1 cellular context compared by ENCODE assay signal in the genomic region with DNA sequence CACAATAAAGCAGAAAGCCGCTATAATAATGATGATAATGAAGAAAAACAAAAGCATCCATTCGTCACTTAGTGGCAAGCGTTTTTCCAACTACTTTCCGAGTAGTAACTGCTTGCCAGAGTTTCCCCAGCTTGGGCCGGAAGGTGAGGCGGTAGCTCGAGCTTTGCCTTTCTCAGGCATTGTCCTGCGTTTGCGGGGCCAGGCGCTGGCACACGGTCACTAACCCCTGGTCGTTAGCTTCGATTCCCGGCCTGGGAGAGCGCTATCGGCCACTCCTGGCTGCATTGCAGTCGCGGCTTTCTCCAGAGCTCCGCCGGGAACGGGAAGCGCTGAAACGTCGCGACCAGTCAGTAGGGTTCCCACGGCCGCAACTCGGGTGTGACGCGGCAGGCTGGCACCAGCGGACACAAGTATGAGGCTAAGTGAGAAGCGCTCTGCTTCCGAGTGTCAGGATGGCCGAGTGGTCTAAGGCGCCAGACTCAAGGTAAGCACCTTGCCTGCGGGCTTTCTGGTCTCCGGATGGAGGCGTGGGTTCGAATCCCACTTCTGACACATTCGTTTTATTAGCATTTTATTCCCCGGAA.
TF ChIP-seq lines count a peak whose summit lies in the region.

No MANE protein-coding gene starts in this region.

TF ChIP-seq in H1, 55 proteins besides CTCF, POLR2A, EP300 and RAD21:
- no peak for TF ChIP-seq TAF1 (IDR thresholded peaks at IDR 0.05; ENCODE audit: low read depth, low read length)
- TF ChIP-seq CTBP2 (IDR thresholded peaks at IDR 0.05; ENCODE audit: borderline replicate concordance, insufficient read depth, insufficient read length, low read length): no peak
- peak; percentile 60; the same call in 1 of the 2 replicates for TF ChIP-seq BRCA1 (IDR thresholded peaks at IDR 0.05; ENCODE audit: low read depth, low read length)
- TF ChIP-seq ASH2L (IDR thresholded peaks at IDR 0.05; ENCODE audit: low read length): peak; percentile 99
- no peak for TF ChIP-seq SP2 (IDR thresholded peaks at IDR 0.05; ENCODE audit: low read length)
- peak; percentile 91 for TF ChIP-seq CREB1 (IDR thresholded peaks at IDR 0.05)
- TF ChIP-seq YY1 (IDR thresholded peaks at IDR 0.05; ENCODE audit: low read depth, low read length): no peak; the same call in 1 of the 2 replicates
- no peak for TF ChIP-seq POU5F1 (IDR thresholded peaks at IDR 0.05; ENCODE audit: low read depth, low read length)
- peak; percentile 47; the same call in 1 of the 2 replicates for TF ChIP-seq NRF1 (IDR thresholded peaks at IDR 0.05; ENCODE audit: low read depth, low read length)
- no peak for TF ChIP-seq EZH2 (IDR thresholded peaks at IDR 0.05; ENCODE audit: low read depth, low read length, severe bottlenecking)
- no peak for TF ChIP-seq JUN (IDR thresholded peaks at IDR 0.05; ENCODE audit: low read depth, low read length)
- TF ChIP-seq, protein P1, sequence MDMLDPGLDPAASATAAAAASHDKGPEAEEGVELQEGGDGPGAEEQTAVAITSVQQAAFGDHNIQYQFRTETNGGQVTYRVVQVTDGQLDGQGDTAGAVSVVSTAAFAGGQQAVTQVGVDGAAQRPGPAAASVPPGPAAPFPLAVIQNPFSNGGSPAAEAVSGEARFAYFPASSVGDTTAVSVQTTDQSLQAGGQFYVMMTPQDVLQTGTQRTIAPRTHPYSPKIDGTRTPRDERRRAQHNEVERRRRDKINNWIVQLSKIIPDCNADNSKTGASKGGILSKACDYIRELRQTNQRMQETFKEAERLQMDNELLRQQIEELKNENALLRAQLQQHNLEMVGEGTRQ (IDR thresholded peaks at IDR 0.05; ENCODE audit: low read length): no peak
- TF ChIP-seq KDM4A (IDR thresholded peaks at IDR 0.05; ENCODE audit: low read depth, low read length, severe bottlenecking): peak; percentile 23
- TF ChIP-seq ATF2 (IDR thresholded peaks at IDR 0.05; ENCODE audit: low read length): no peak; the same call in 1 of the 2 replicates
- peak; percentile 14; the same call in 1 of the 2 replicates for TF ChIP-seq POLR2AphosphoS5 (IDR thresholded peaks at IDR 0.05; ENCODE audit: low read depth, low read length)
- TF ChIP-seq NANOG (IDR thresholded peaks at IDR 0.05; ENCODE audit: insufficient read depth, low read depth, low read length, poor library complexity, severe bottlenecking): peak; percentile 31
- TF ChIP-seq TEAD4 (IDR thresholded peaks at IDR 0.05; ENCODE audit: low read depth, low read length): peak; percentile 78
- TF ChIP-seq FOSL1 (IDR thresholded peaks at IDR 0.05; ENCODE audit: insufficient read depth, low read depth, low read length): no peak
- TF ChIP-seq RFX5 (IDR thresholded peaks at IDR 0.05; ENCODE audit: borderline replicate concordance, low read depth, low read length): peak; percentile 18; the same call in 1 of the 2 replicates
- TF ChIP-seq, protein P2, sequence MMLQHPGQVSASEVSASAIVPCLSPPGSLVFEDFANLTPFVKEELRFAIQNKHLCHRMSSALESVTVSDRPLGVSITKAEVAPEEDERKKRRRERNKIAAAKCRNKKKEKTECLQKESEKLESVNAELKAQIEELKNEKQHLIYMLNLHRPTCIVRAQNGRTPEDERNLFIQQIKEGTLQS (IDR thresholded peaks at IDR 0.05; ENCODE audit: insufficient read depth, low read depth, low read length): no peak
- TF ChIP-seq TCF12 (IDR thresholded peaks at IDR 0.05; ENCODE audit: low read depth, low read length): no peak
- TF ChIP-seq, protein P3, sequence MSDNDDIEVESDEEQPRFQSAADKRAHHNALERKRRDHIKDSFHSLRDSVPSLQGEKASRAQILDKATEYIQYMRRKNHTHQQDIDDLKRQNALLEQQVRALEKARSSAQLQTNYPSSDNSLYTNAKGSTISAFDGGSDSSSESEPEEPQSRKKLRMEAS (IDR thresholded peaks at IDR 0.05): no peak
- peak in 1 of 2 experiments; percentile 75; a peak in 1 of 4 replicates for TF ChIP-seq HDAC2 (IDR thresholded peaks at IDR 0.05; ENCODE audit: borderline replicate concordance in 1 of 2, low read depth in 2 of 2, low read length in 2 of 2)
- TF ChIP-seq CEBPB (IDR thresholded peaks at IDR 0.05; ENCODE audit: low read depth, low read length): peak; percentile 66
- no peak for TF ChIP-seq SP1 (IDR thresholded peaks at IDR 0.05; ENCODE audit: low read depth, low read length)
- TF ChIP-seq SIRT6 (IDR thresholded peaks at IDR 0.05; ENCODE audit: low read length): no peak
- no peak for TF ChIP-seq TAF7 (optimal IDR thresholded peaks at IDR 0.05; ENCODE audit: borderline replicate concordance, low read depth, low read length)
- TF ChIP-seq PHF8 (conservative IDR thresholded peaks at IDR 0.05; ENCODE audit: low read depth, low read length): peak; percentile 48; the same call in 1 of the 2 replicates
- TF ChIP-seq TBP (IDR thresholded peaks at IDR 0.05; ENCODE audit: low read depth, low read length): peak; percentile 97
- no peak for TF ChIP-seq RXRA (IDR thresholded peaks at IDR 0.05; ENCODE audit: insufficient read depth, low read depth, low read length)
- TF ChIP-seq SAP30 (IDR thresholded peaks at IDR 0.05; ENCODE audit: insufficient read depth, insufficient replicate concordance, low read length): no peak
- no peak for TF ChIP-seq CBX8 (IDR thresholded peaks at IDR 0.05; ENCODE audit: borderline replicate concordance, low read depth, low read length)
- TF ChIP-seq SIN3A (conservative IDR thresholded peaks at IDR 0.05 in 1 of 2, IDR thresholded peaks at IDR 0.05 in 1 of 2; ENCODE audit: low read depth in 1 of 2, low read length in 2 of 2): peak in 1 of 2 experiments; percentile 83; a peak in 1 of 4 replicates
- TF ChIP-seq HDAC6 (IDR thresholded peaks at IDR 0.05; ENCODE audit: low read depth, low read length): no peak
- TF ChIP-seq E2F6 (IDR thresholded peaks at IDR 0.05): no peak
- no peak for TF ChIP-seq GTF2F1 (IDR thresholded peaks at IDR 0.05; ENCODE audit: borderline replicate concordance, low read depth, low read length)
- peak; percentile 82; the same call in 1 of the 2 replicates for TF ChIP-seq MAFK (IDR thresholded peaks at IDR 0.05; ENCODE audit: low read depth, low read length)
- TF ChIP-seq ZNF274 (IDR thresholded peaks at IDR 0.05; ENCODE audit: borderline replicate concordance, extremely low read depth, low read length): no peak
- TF ChIP-seq, protein P4, sequence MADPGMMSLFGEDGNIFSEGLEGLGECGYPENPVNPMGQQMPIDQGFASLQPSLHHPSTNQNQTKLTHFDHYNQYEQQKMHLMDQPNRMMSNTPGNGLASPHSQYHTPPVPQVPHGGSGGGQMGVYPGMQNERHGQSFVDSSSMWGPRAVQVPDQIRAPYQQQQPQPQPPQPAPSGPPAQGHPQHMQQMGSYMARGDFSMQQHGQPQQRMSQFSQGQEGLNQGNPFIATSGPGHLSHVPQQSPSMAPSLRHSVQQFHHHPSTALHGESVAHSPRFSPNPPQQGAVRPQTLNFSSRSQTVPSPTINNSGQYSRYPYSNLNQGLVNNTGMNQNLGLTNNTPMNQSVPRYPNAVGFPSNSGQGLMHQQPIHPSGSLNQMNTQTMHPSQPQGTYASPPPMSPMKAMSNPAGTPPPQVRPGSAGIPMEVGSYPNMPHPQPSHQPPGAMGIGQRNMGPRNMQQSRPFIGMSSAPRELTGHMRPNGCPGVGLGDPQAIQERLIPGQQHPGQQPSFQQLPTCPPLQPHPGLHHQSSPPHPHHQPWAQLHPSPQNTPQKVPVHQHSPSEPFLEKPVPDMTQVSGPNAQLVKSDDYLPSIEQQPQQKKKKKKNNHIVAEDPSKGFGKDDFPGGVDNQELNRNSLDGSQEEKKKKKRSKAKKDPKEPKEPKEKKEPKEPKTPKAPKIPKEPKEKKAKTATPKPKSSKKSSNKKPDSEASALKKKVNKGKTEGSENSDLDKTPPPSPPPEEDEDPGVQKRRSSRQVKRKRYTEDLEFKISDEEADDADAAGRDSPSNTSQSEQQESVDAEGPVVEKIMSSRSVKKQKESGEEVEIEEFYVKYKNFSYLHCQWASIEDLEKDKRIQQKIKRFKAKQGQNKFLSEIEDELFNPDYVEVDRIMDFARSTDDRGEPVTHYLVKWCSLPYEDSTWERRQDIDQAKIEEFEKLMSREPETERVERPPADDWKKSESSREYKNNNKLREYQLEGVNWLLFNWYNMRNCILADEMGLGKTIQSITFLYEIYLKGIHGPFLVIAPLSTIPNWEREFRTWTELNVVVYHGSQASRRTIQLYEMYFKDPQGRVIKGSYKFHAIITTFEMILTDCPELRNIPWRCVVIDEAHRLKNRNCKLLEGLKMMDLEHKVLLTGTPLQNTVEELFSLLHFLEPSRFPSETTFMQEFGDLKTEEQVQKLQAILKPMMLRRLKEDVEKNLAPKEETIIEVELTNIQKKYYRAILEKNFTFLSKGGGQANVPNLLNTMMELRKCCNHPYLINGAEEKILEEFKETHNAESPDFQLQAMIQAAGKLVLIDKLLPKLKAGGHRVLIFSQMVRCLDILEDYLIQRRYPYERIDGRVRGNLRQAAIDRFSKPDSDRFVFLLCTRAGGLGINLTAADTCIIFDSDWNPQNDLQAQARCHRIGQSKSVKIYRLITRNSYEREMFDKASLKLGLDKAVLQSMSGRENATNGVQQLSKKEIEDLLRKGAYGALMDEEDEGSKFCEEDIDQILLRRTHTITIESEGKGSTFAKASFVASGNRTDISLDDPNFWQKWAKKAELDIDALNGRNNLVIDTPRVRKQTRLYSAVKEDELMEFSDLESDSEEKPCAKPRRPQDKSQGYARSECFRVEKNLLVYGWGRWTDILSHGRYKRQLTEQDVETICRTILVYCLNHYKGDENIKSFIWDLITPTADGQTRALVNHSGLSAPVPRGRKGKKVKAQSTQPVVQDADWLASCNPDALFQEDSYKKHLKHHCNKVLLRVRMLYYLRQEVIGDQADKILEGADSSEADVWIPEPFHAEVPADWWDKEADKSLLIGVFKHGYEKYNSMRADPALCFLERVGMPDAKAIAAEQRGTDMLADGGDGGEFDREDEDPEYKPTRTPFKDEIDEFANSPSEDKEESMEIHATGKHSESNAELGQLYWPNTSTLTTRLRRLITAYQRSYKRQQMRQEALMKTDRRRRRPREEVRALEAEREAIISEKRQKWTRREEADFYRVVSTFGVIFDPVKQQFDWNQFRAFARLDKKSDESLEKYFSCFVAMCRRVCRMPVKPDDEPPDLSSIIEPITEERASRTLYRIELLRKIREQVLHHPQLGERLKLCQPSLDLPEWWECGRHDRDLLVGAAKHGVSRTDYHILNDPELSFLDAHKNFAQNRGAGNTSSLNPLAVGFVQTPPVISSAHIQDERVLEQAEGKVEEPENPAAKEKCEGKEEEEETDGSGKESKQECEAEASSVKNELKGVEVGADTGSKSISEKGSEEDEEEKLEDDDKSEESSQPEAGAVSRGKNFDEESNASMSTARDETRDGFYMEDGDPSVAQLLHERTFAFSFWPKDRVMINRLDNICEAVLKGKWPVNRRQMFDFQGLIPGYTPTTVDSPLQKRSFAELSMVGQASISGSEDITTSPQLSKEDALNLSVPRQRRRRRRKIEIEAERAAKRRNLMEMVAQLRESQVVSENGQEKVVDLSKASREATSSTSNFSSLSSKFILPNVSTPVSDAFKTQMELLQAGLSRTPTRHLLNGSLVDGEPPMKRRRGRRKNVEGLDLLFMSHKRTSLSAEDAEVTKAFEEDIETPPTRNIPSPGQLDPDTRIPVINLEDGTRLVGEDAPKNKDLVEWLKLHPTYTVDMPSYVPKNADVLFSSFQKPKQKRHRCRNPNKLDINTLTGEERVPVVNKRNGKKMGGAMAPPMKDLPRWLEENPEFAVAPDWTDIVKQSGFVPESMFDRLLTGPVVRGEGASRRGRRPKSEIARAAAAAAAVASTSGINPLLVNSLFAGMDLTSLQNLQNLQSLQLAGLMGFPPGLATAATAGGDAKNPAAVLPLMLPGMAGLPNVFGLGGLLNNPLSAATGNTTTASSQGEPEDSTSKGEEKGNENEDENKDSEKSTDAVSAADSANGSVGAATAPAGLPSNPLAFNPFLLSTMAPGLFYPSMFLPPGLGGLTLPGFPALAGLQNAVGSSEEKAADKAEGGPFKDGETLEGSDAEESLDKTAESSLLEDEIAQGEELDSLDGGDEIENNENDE (IDR thresholded peaks at IDR 0.05; ENCODE audit: insufficient replicate concordance, low read length): no peak
- peak; percentile 85; the same call in 1 of the 2 replicates for TF ChIP-seq BACH1 (IDR thresholded peaks at IDR 0.05; ENCODE audit: low read length)
- TF ChIP-seq RBBP5 (IDR thresholded peaks at IDR 0.05; ENCODE audit: borderline replicate concordance, low read depth, low read length): peak; percentile 99
- TF ChIP-seq RNF2 (IDR thresholded peaks at IDR 0.05; ENCODE audit: borderline replicate concordance, low read depth, low read length, missing control alignments, poor library complexity, severe bottlenecking): no peak
- TF ChIP-seq CHD2 (IDR thresholded peaks at IDR 0.05; ENCODE audit: low read length): peak; percentile 79
- no peak for TF ChIP-seq CBX5 (IDR thresholded peaks at IDR 0.05; ENCODE audit: low read depth, low read length)
- TF ChIP-seq SUZ12 (IDR thresholded peaks at IDR 0.05; ENCODE audit: low read length): no peak
- TF ChIP-seq SRF (IDR thresholded peaks at IDR 0.05; ENCODE audit: low read depth, low read length): no peak
- TF ChIP-seq GABPA (IDR thresholded peaks at IDR 0.05; ENCODE audit: borderline replicate concordance, insufficient read depth, low read length): no peak
- TF ChIP-seq CHD1 (IDR thresholded peaks at IDR 0.05; ENCODE audit: low read depth, low read length): no peak
- TF ChIP-seq KDM5A (IDR thresholded peaks at IDR 0.05; ENCODE audit: low read length): no peak
- no peak for TF ChIP-seq EGR1 (IDR thresholded peaks at IDR 0.05; ENCODE audit: borderline replicate concordance, low read depth, low read length)
- no peak for TF ChIP-seq JUND (IDR thresholded peaks at IDR 0.05; ENCODE audit: low read length)
- no peak for TF ChIP-seq SIX5 (IDR thresholded peaks at IDR 0.05; ENCODE audit: low read depth, low read length)
- no peak for TF ChIP-seq BCL11A (IDR thresholded peaks at IDR 0.05; ENCODE audit: low read depth in 2 of 2, low read length in 2 of 2)
- TF ChIP-seq KDM1A (IDR thresholded peaks at IDR 0.05; ENCODE audit: borderline replicate concordance, low read length): peak; percentile 4; the same call in 1 of the 2 replicates
- no peak for TF ChIP-seq SP4 (IDR thresholded peaks at IDR 0.05; ENCODE audit: low read length)
